8 cellular contexts compared by ENCODE assay signal in the genomic region with DNA sequence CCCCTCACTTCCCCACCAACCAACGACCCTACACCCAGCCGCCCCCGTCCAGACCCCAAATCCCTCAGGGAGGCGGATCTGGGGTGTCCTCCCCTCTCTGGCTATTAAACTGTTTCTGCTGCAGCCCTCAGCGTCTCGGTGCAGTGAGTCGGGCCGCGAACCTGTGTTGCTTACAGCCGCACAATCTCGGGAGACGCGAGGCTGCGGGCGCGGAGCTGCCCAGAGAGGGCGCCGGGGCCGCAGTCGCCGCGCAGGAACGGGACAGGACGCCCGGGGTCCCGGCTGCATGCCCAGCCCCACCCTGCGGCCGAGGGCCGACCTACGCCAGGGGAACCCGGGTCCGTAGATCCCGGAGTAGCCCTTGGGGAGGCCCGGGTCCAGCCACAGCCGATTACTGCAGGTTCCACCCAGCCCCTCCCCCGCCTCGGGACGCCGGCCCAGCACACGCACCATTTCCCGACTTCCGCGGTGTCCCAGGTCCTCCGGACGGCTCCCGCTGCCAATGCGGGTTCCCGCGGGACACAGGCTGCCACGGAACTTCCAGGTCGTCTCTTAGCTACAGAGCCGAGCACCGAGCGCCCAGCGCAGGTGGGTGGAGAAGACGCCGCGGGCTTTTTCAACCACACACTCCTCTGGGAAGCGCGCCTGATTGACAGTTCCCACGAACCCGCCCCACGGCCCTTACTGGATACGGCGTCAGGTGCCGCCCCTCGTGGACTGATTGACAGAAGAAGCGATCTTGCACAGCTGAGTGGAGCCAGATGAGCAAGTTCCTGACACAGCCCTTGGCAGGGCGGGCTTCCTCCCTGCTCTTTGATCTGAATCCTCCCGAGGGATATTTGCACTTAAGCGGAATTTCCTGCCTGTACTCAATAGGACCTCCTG. TPM values are rescaled to one million over a fixed set of nuclear protein-coding genes. Genes with fewer than 3 reads are reported as not detected.
DNase-seq lines count a peak whose midpoint lies in the region; ATAC-seq, FAIRE-seq and TF ChIP-seq lines count a peak whose summit lies in the region.

A gene (minus strand): TSS at position 654 of the 885 bp plus-strand sequence. CDS start 201 bp downstream, at position 453.

- peak; percentile 92 for ATAC-seq in GM18867 (IDR thresholded peaks at IDR 0.05; ENCODE audit: unreplicated experiment)
- peak; percentile 77 for ATAC-seq in HG03103 (IDR thresholded peaks at IDR 0.05; ENCODE audit: low read depth, unreplicated experiment)

- peak within 1 kb of the TSS; percentile 95 to 97 (median 97) for H3K4me3 Mint-ChIP-seq in immature natural killer cell

- no peaks in the 10 kb centered on the region for H3K27me3 ChIP-seq in A673 (replicated peaks; ENCODE audit: insufficient read depth, low read depth, low read length, poor library complexity)
- no peaks in the 10 kb centered on the region for H3K27me3 ChIP-seq in WERI-Rb-1 (ENCODE audit: insufficient read depth, low read depth, severe bottlenecking)
- H3K27me3 ChIP-seq in bronchial epithelial cell (ENCODE audit: control insufficient read depth, insufficient read depth, low read length) = no peaks in the 10 kb centered on the region

- H3K4me3 ChIP-seq in A673 (ENCODE audit: low read depth, low read length, poor library complexity, severe bottlenecking) (peak within 1 kb of the TSS; percentile 84), WERI-Rb-1 (ENCODE audit: low read depth, low read length) (peak within 1 kb of the TSS; percentile 94), bronchial epithelial cell (ENCODE audit: low read depth, low read length) (peak within 1 kb of the TSS; percentile 72)

- intact Hi-C loops in A673 (cut with micrococcal nuclease; ENCODE audit: unreplicated experiment) = no loop called here

- H3K27ac Mint-ChIP-seq in immature natural killer cell = peak within 1 kb of the TSS; percentile 77 to 92 (median 88)

- no peaks in the 10 kb centered on the region for H3K9me3 Mint-ChIP-seq in immature natural killer cell

- peaks cover 10 to 14% (median 11%) of the 10 kb centered on the region in 3 donors for H3K27me3 Mint-ChIP-seq in immature natural killer cell (ENCODE audit: low read depth in 3 of 3)

- peak; percentile 98 for DNase-seq in A673 (ENCODE audit: low spot score)
- peak; percentile 96 for DNase-seq in NCI-H2171 treated with DMSO at 0.1 percent for 48 hours (lab: John Stamatoyannopoulos, UW)
- DNase-seq in WERI-Rb-1 = peak; percentile 98
- DNase-seq in bronchial epithelial cell (ENCODE audit: low read depth) = peak; percentile 95
- peak; percentile 78 to 81 (median 80) for DNase-seq in immature natural killer cell
- peak; percentile 85 for DNase-seq in smooth muscle cell of the brain vasculature (ENCODE audit: low read depth, low spot score)

- POLR2A ChIA-PET in A673 (lab: Charles Lee; ENCODE audit: low non-redundant PET) = no interaction called here

- H3K9me3 ChIP-seq in A673 (ENCODE audit: low read depth, low read length, poor library complexity, severe bottlenecking) (peaks cover 5% of the 10 kb centered on the region), WERI-Rb-1 (ENCODE audit: severe bottlenecking) (no peaks in the 10 kb centered on the region)

- no peak within 1 kb of the TSS for H3K27ac ChIP-seq in A673 (ENCODE audit: low read depth, low read length, poor library complexity, severe bottlenecking)
- H3K27ac ChIP-seq in WERI-Rb-1 = peak within 1 kb of the TSS; percentile 85

- H3K4me1 ChIP-seq in A673 (ENCODE audit: insufficient read depth, low read length, poor library complexity, severe bottlenecking) = no peaks in the 10 kb centered on the region

- H3K4me1 Mint-ChIP-seq in immature natural killer cell = peaks cover 23 to 36% of the 10 kb centered on the region in 2 donors

- no TSS peak for BruUV-seq in A673 (replicated peaks; lab: Mats Ljungman, UMichigan)

- no peak for FAIRE-seq in bronchial epithelial cell (lab: Jason Lieb, UNC)

- TF ChIP-seq CTCF in A673 (conservative IDR thresholded peaks at IDR 0.05; ENCODE audit: low read depth, low read length) = no peak
- 0 out of 2 replicates have a peak, but pooled peaks have one; percentile 6 for TF ChIP-seq CTCF in WERI-Rb-1 (IDR thresholded peaks at IDR 0.05; ENCODE audit: low read depth, low read length)
- peak; percentile 6 for TF ChIP-seq CTCF in bronchial epithelial cell (IDR thresholded peaks at IDR 0.05; ENCODE audit: insufficient read depth, low read length, severe bottlenecking)

- peaks cover 0 to 9% (median 0%) of the 10 kb centered on the region in 3 donors for H3K36me3 Mint-ChIP-seq in immature natural killer cell

- CTCF ChIA-PET in A673 (lab: Charles Lee) = no interaction called here

- H3K36me3 ChIP-seq in A673 (ENCODE audit: insufficient read depth, low read length, poor library complexity, severe bottlenecking) (no peaks in the 10 kb centered on the region), WERI-Rb-1 (no peaks in the 10 kb centered on the region), bronchial epithelial cell (ENCODE audit: control insufficient read depth, insufficient read depth, low read length) (no peaks in the 10 kb centered on the region)

RNA-seq across cellular contexts. Expression of the gene that starts here (rescaled TPM):
- total RNA-seq in A673 (2021) = 2.8 and 3.0 TPM in 2 replicates
- total RNA-seq in bronchial epithelial cell = 2.6 and 2.7 TPM in 2 replicates
- 1 to 10 TPM; 4.5 to 9.1 (median 4.7) TPM for polyA plus RNA-seq in immature natural killer cell
